Comparison of ENCODE assay signal across 29 cellular contexts in the genomic region with DNA sequence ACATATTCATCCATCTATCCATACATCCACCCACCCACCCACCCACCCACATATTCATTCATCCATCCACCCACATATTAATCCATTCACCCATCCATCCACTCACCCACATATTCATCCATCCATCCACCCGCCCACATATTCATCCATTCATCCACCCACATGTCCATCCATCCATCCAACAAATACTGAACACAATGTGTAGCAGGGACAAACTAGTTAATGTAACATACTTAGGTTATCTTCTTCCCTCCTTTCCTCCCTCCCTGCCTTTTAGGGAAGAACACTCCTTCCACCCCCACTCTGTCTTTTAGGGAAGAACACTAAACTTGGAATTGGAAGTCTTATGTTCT.
"Had no signal": no experiment of that assay in that cellular context is flagged by ENCODE, and none has a peak within 500 bp of the region (broad histone marks: within the 10 kb centered on the region; RNA-seq: fewer than 3 reads in every experiment).

No MANE protein-coding gene starts in this region.

- DNase-seq: colonic mucosa; cortex of kidney; dermis blood vessel endothelial cell; dorsolateral prefrontal cortex; effector CD4-positive, alpha-beta T cell; effector CD8-positive, alpha-beta T cell; effector memory CD4-positive, alpha-beta T cell; effector memory CD8-positive, alpha-beta T cell; endodermal cell; erythroblast; esophagus squamous epithelium; foreskin fibroblast; foreskin keratinocyte; foreskin melanocyte; gastrocnemius medialis; glutamatergic neuron; head of caudate nucleus; heart right ventricle had no signal

- H3K9me3 ChIP-seq: colonic mucosa, esophagus muscularis mucosa, esophagus squamous epithelium, gastrocnemius medialis had no signal

- H3K36me3 ChIP-seq: colonic mucosa, esophagus muscularis mucosa, gastrocnemius medialis, heart left ventricle, heart right ventricle had no signal

- ATAC-seq: effector memory CD8-positive, alpha-beta T cell; esophagus mucosa; foreskin keratinocyte; gastrocnemius medialis; gastroesophageal sphincter had no signal

- H3K27ac Mint-ChIP-seq: dendritic cell treated with granulocyte-macrophage colony-stimulating factor and Interleukin-4, amounts not matched to agents 40 ng/mL and 50 ng/mL, for 4 days; effector memory CD8-positive, alpha-beta T cell; endodermal cell had no signal

- H3K4me3 ChIP-seq: colonic mucosa, coronary artery, dorsolateral prefrontal cortex, esophagus muscularis mucosa, esophagus squamous epithelium, gastrocnemius medialis, gastroesophageal sphincter, heart left ventricle, heart right ventricle had no signal

- H3K4me1 Mint-ChIP-seq: endodermal cell had no signal

- H3K27me3 Mint-ChIP-seq: dendritic cell treated with granulocyte-macrophage colony-stimulating factor and Interleukin-4, amounts not matched to agents 40 ng/mL and 50 ng/mL, for 4 days; effector memory CD8-positive, alpha-beta T cell had no signal

- H3K27ac ChIP-seq: colonic mucosa, coronary artery, dorsolateral prefrontal cortex, epithelial cell of prostate, esophagus muscularis mucosa, esophagus squamous epithelium, foreskin keratinocyte, gastroesophageal sphincter had no signal

- FAIRE-seq: colon, endometrium, endothelial cell of umbilical vein, frontal cortex had no signal

- H3K4me1 ChIP-seq: colonic mucosa, esophagus muscularis mucosa, gastrocnemius medialis, gastroesophageal sphincter, heart left ventricle had no signal

- H3K9me3 Mint-ChIP-seq: effector memory CD8-positive, alpha-beta T cell had no signal

- H3K4me3 Mint-ChIP-seq: dendritic cell treated with granulocyte-macrophage colony-stimulating factor and Interleukin-4, amounts not matched to agents 40 ng/mL and 50 ng/mL, for 4 days; effector memory CD8-positive, alpha-beta T cell; endodermal cell had no signal
